ENCODE assay signal across 36 cellular contexts in genomic region chr21:14751011-14751410, GRCh38.
"Had no signal": no experiment of that assay in that cellular context is flagged by ENCODE, and none has a peak within 500 bp of the region (broad histone marks: within the 10 kb centered on the region; RNA-seq: fewer than 3 reads in every experiment).

No MANE protein-coding gene starts in this region.

- H3K27me3 ChIP-seq: adrenal gland, body of pancreas, esophagus squamous epithelium, gastroesophageal sphincter had no signal

- H3K36me3 Mint-ChIP-seq: activated CD4-positive, alpha-beta memory T cell treated with anti-CD3 and anti-CD28 coated beads for 36 hours; activated naive CD4-positive, alpha-beta T cell treated with anti-CD3 and anti-CD28 coated beads, Interleukin-2, amount 50 U/mL, for 24 hours; activated naive CD8-positive, alpha-beta T cell treated with anti-CD3 and anti-CD28 coated beads for 36 hours had no signal

- H3K36me3 ChIP-seq: adrenal gland, esophagus squamous epithelium, gastroesophageal sphincter had no signal

- ATAC-seq: activated CD4-positive, alpha-beta T cell treated with anti-CD3 and anti-CD28 coated beads for 36 hours; activated CD8-positive, alpha-beta memory T cell treated with anti-CD3 and anti-CD28 coated beads, Interleukin-2, amount 10 ng/mL, durations not matched to agents 7 days and 5 days; activated CD8-positive, alpha-beta T cell treated with anti-CD3 and anti-CD28 coated beads, Interleukin-2, amount 10 ng/mL, durations not matched to agents 7 days and 5 days; activated naive CD8-positive, alpha-beta T cell treated with anti-CD3 and anti-CD28 coated beads, Interleukin-2, amount 50 U/mL, for 24 hours; body of pancreas; effector memory CD8-positive, alpha-beta T cell; gastroesophageal sphincter; T-helper 17 cell had no signal

- H3K27ac Mint-ChIP-seq: activated CD4-positive, alpha-beta memory T cell treated with anti-CD3 and anti-CD28 coated beads for 36 hours; activated CD4-positive, alpha-beta T cell treated with anti-CD3 and anti-CD28 coated beads for 36 hours; activated CD4-positive, alpha-beta T cell treated with anti-CD3 and anti-CD28 coated beads, Interleukin-2, amount 10 ng/mL, durations not matched to agents 24 days and 14 days; activated CD8-positive, alpha-beta memory T cell treated with anti-CD3 and anti-CD28 coated beads, Interleukin-2, amount 10 ng/mL, durations not matched to agents 7 days and 5 days; activated CD8-positive, alpha-beta T cell treated with anti-CD3 and anti-CD28 coated beads, Interleukin-2, amount 10 ng/mL, durations not matched to agents 7 days and 5 days; activated naive CD4-positive, alpha-beta T cell treated with anti-CD3 and anti-CD28 coated beads for 36 hours; activated naive CD4-positive, alpha-beta T cell treated with anti-CD3 and anti-CD28 coated beads, Interleukin-2, amount 50 U/mL, for 24 hours; activated naive CD8-positive, alpha-beta T cell treated with anti-CD3 and anti-CD28 coated beads for 36 hours; activated naive CD8-positive, alpha-beta T cell treated with anti-CD3 and anti-CD28 coated beads, Interleukin-2, amount 50 U/mL, for 24 hours; activated T-helper 1 cell treated with anti-CD3 and anti-CD28 coated beads, Interleukin-12 subunit alpha, Interleukin-12 subunit beta, Interleukin-2, Interleukin-4 antibody, amounts not matched to agents 30 ng/mL and 10 ng/mL and 1 ng/mL, durations not matched to agents 14 hours and 24 hours and 36 hours; activated T-helper 2 cell treated with anti-CD3 and anti-CD28 coated beads, Interferon-gamma antibody, Interleukin-2, Interleukin-4, amounts not matched to agents 10 μg/mL and 5 μg/mL and 100 μg/mL, durations not matched to agents 14 hours and 24 hours and 36 hours; effector memory CD8-positive, alpha-beta T cell; T-helper 17 cell; T-helper 2 cell treated with Interferon-gamma antibody and Interleukin-4, amounts not matched to agents 5 μg/mL and 100 μg/mL, for 36 hours had no signal

- FAIRE-seq: colon, endothelial cell of umbilical vein had no signal

- H3K27ac ChIP-seq: adrenal gland, epithelial cell of prostate, esophagus squamous epithelium, gastroesophageal sphincter had no signal

- H3K4me3 ChIP-seq: adrenal gland, body of pancreas, esophagus squamous epithelium, gastroesophageal sphincter had no signal

- H3K9me3 ChIP-seq: adrenal gland, body of pancreas, esophagus squamous epithelium, gastroesophageal sphincter had no signal

- H3K4me1 Mint-ChIP-seq: activated CD4-positive, alpha-beta T cell treated with anti-CD3 and anti-CD28 coated beads for 36 hours; activated naive CD4-positive, alpha-beta T cell treated with anti-CD3 and anti-CD28 coated beads, Interleukin-2, amount 50 U/mL, for 24 hours; T-helper 17 cell had no signal

- H3K4me3 Mint-ChIP-seq: activated CD4-positive, alpha-beta memory T cell treated with anti-CD3 and anti-CD28 coated beads for 36 hours; activated CD4-positive, alpha-beta T cell treated with anti-CD3 and anti-CD28 coated beads for 36 hours; activated CD4-positive, alpha-beta T cell treated with anti-CD3 and anti-CD28 coated beads, Interleukin-2, amount 10 ng/mL, durations not matched to agents 24 days and 14 days; activated CD8-positive, alpha-beta memory T cell treated with anti-CD3 and anti-CD28 coated beads, Interleukin-2, amount 10 ng/mL, durations not matched to agents 7 days and 5 days; activated CD8-positive, alpha-beta T cell treated with anti-CD3 and anti-CD28 coated beads, Interleukin-2, amount 10 ng/mL, durations not matched to agents 7 days and 5 days; activated naive CD4-positive, alpha-beta T cell treated with anti-CD3 and anti-CD28 coated beads for 36 hours; activated naive CD4-positive, alpha-beta T cell treated with anti-CD3 and anti-CD28 coated beads, Interleukin-2, amount 50 U/mL, for 24 hours; activated naive CD8-positive, alpha-beta T cell treated with anti-CD3 and anti-CD28 coated beads for 36 hours; activated naive CD8-positive, alpha-beta T cell treated with anti-CD3 and anti-CD28 coated beads, Interleukin-2, amount 50 U/mL, for 24 hours; activated T-helper 1 cell treated with anti-CD3 and anti-CD28 coated beads, Interleukin-12 subunit alpha, Interleukin-12 subunit beta, Interleukin-2, Interleukin-4 antibody, amounts not matched to agents 30 ng/mL and 10 ng/mL and 1 ng/mL, durations not matched to agents 14 hours and 24 hours and 36 hours; effector memory CD8-positive, alpha-beta T cell; T-helper 17 cell; T-helper 2 cell treated with Interferon-gamma antibody and Interleukin-4, amounts not matched to agents 5 μg/mL and 100 μg/mL, for 36 hours had no signal

- H3K27me3 Mint-ChIP-seq: activated CD4-positive, alpha-beta memory T cell treated with anti-CD3 and anti-CD28 coated beads for 36 hours; activated naive CD8-positive, alpha-beta T cell treated with anti-CD3 and anti-CD28 coated beads for 36 hours had no signal

- H3K9me3 Mint-ChIP-seq: activated CD4-positive, alpha-beta memory T cell treated with anti-CD3 and anti-CD28 coated beads for 36 hours; activated naive CD4-positive, alpha-beta T cell treated with anti-CD3 and anti-CD28 coated beads for 36 hours; activated naive CD4-positive, alpha-beta T cell treated with anti-CD3 and anti-CD28 coated beads, Interleukin-2, amount 50 U/mL, for 24 hours; activated naive CD8-positive, alpha-beta T cell treated with anti-CD3 and anti-CD28 coated beads, Interleukin-2, amount 50 U/mL, for 24 hours; effector memory CD8-positive, alpha-beta T cell had no signal

- DNase-seq: activated CD4-positive, alpha-beta memory T cell treated with anti-CD3 and anti-CD28 coated beads for 36 hours; activated CD4-positive, alpha-beta T cell treated with anti-CD3 and anti-CD28 coated beads for 36 hours; activated CD4-positive, alpha-beta T cell treated with anti-CD3 and anti-CD28 coated beads, Interleukin-2, amount 10 ng/mL, durations not matched to agents 24 days and 14 days; activated CD4-positive, CD25-positive, alpha-beta regulatory T cell; activated CD4-positive, CD25-positive, alpha-beta regulatory T cell treated with anti-CD3 and anti-CD28 coated beads, Interleukin-2, amount 50 U/mL, for 72 hours; activated CD8-positive, alpha-beta memory T cell treated with anti-CD3 and anti-CD28 coated beads, Interleukin-2, amount 10 ng/mL, durations not matched to agents 7 days and 5 days; activated CD8-positive, alpha-beta memory T cell treated with anti-CD3 and anti-CD28 coated beads, Interleukin-2, amount 50 U/mL, for 4 hours; activated CD8-positive, alpha-beta T cell treated with anti-CD3 and anti-CD28 coated beads, Interleukin-2, amount 10 ng/mL, durations not matched to agents 7 days and 5 days; activated effector memory CD4-positive, alpha-beta T cell treated with anti-CD3 and anti-CD28 coated beads, Interleukin-2, amount 50 U/mL, for 16 hours; activated naive CD4-positive, alpha-beta T cell treated with anti-CD3 and anti-CD28 coated beads for 36 hours; activated naive CD8-positive, alpha-beta T cell treated with anti-CD3 and anti-CD28 coated beads for 36 hours; activated naive CD8-positive, alpha-beta T cell treated with anti-CD3 and anti-CD28 coated beads, Interleukin-2, amount 50 U/mL, for 24 hours; activated T-cell treated with anti-CD3 and anti-CD28 coated beads, Interleukin-2, amount 50 U/mL, for 1 hour; activated T-cell treated with anti-CD3 and anti-CD28 coated beads, Interleukin-2, amount 50 U/mL, for 48 hours; adrenal gland; amygdala; aorta; body of pancreas; caudate nucleus; cortex of kidney; dermis blood vessel endothelial cell; effector CD4-positive, alpha-beta T cell; effector memory CD8-positive, alpha-beta T cell; esophagus squamous epithelium; foreskin melanocyte; T-helper 1 cell; T-helper 17 cell; T1000 had no signal

- H3K4me1 ChIP-seq: adrenal gland, esophagus squamous epithelium, gastroesophageal sphincter had no signal
